ENCODE assay signal across 9 cellular contexts in the genomic region with DNA sequence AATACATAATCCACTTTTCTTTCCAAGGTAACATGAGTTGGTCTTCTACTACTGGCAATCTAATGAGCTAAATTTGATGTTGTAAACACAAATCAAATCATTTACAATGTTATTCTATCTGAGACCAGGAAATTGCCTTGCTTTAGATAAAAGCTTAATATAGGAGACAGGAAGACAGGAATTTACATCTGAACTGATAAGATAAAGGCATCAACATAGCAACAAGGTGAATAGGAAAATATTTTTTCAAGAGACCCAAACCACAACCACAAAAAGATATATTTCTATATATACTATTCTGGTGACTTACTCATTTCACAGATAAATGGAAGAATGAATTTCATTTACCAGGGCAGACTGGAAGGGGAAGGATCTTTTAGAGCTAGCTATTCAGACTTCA. TPM values are rescaled to one million over a fixed set of nuclear protein-coding genes. Genes with fewer than 3 reads are reported as not detected.
"Had no signal": no experiment of that assay in that cellular context is flagged by ENCODE, and none has a peak within 500 bp of the region (broad histone marks: within the 10 kb centered on the region; RNA-seq: fewer than 3 reads in every experiment).

No MANE protein-coding gene starts in this region.

- H3K9me3 ChIP-seq: HAP-1 had no signal

- H3K4me1 ChIP-seq: HAP-1 had no signal

- DNase-seq: GOT3, H7, IMR-90, KG1 had no signal

- H3K36me3 ChIP-seq: HAP-1 had no signal

- ATAC-seq: HCT116 had no signal

- H3K4me3 ChIP-seq: HAP-1 had no signal

- FAIRE-seq: HTR-8/SVneo had no signal

RNA-seq across cellular contexts. Expression of gene CALCR, which starts 46.3 kb away (rescaled TPM):
- total RNA-seq: H4, HT-29, IMR-90 had no signal
- polyA plus RNA-seq: IMR-90 had no signal
